In the genomic region with DNA sequence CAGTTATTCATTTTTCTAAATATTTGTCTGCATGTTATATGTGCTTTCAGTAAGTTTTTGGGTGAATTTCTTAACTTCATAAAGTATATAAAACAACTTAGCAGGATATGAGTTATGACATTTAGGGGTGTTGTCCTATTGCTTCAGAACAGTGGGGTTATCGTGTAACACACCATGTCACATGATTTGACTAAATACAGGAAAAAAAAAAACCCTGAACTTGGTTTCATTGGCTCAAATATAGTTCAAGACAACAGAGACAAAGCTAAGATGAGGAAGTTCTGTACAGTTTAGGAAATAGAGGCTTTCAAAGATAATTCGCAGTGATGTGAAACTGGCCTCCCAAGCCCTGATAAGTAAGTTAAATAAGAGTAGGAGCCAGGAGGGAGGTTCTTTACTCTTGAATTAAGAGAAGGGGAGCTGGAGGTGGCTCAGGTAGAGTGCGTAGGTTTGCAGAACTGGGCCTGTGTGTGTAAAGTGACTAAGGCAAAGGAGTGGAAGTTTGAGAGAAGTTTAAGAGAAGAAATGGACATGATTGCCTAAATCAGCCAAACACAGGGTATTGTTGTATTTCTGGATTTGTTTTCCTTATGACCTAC, we compare ENCODE assay signal across 1 cellular context.
TF ChIP-seq lines count a peak whose summit lies in the region.

No MANE protein-coding gene starts in this region.

TF ChIP-seq in K562, 482 proteins besides CTCF, POLR2A, EP300 and RAD21 (continued from another document and continues in another):
- TF ChIP-seq, protein P1, sequence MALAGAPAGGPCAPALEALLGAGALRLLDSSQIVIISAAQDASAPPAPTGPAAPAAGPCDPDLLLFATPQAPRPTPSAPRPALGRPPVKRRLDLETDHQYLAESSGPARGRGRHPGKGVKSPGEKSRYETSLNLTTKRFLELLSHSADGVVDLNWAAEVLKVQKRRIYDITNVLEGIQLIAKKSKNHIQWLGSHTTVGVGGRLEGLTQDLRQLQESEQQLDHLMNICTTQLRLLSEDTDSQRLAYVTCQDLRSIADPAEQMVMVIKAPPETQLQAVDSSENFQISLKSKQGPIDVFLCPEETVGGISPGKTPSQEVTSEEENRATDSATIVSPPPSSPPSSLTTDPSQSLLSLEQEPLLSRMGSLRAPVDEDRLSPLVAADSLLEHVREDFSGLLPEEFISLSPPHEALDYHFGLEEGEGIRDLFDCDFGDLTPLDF (CRISPR knock-in tag; IDR thresholded peaks at IDR 0.05): no peak
- TF ChIP-seq, protein P2, sequence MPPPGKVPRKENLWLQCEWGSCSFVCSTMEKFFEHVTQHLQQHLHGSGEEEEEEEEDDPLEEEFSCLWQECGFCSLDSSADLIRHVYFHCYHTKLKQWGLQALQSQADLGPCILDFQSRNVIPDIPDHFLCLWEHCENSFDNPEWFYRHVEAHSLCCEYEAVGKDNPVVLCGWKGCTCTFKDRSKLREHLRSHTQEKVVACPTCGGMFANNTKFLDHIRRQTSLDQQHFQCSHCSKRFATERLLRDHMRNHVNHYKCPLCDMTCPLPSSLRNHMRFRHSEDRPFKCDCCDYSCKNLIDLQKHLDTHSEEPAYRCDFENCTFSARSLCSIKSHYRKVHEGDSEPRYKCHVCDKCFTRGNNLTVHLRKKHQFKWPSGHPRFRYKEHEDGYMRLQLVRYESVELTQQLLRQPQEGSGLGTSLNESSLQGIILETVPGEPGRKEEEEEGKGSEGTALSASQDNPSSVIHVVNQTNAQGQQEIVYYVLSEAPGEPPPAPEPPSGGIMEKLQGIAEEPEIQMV (tag; conservative IDR thresholded peaks at IDR 0.05; ENCODE audit: low read depth): no peak
- TF ChIP-seq TRIM24 (IDR thresholded peaks at IDR 0.05): no peak
- TF ChIP-seq RBFOX2 (IDR thresholded peaks at IDR 0.05; ENCODE audit: low read depth, low read length): 0 out of 2 replicates have a peak, but pooled peaks have one; percentile 40
- TF ChIP-seq ZC3H11A (IDR thresholded peaks at IDR 0.05; ENCODE audit: low read depth, low read length): no peak
- TF ChIP-seq CSDE1 (IDR thresholded peaks at IDR 0.05): no peak
- no peak for TF ChIP-seq PTBP1 (IDR thresholded peaks at IDR 0.05; ENCODE audit: low read depth, low read length)
- TF ChIP-seq NR2C2 (CRISPR knock-in tag; IDR thresholded peaks at IDR 0.05): no peak
- TF ChIP-seq NR2C2 (tag; IDR thresholded peaks at IDR 0.05): peak; percentile 74; the same call in 1 of the 2 replicates
- no peak for TF ChIP-seq TAF15 (IDR thresholded peaks at IDR 0.05; ENCODE audit: low read depth, low read length)
- TF ChIP-seq, protein P3, sequence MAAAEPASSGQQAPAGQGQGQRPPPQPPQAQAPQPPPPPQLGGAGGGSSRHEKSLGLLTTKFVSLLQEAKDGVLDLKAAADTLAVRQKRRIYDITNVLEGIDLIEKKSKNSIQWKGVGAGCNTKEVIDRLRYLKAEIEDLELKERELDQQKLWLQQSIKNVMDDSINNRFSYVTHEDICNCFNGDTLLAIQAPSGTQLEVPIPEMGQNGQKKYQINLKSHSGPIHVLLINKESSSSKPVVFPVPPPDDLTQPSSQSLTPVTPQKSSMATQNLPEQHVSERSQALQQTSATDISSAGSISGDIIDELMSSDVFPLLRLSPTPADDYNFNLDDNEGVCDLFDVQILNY (CRISPR knock-in tag; IDR thresholded peaks at IDR 0.05): no peak
- TF ChIP-seq, protein P4, sequence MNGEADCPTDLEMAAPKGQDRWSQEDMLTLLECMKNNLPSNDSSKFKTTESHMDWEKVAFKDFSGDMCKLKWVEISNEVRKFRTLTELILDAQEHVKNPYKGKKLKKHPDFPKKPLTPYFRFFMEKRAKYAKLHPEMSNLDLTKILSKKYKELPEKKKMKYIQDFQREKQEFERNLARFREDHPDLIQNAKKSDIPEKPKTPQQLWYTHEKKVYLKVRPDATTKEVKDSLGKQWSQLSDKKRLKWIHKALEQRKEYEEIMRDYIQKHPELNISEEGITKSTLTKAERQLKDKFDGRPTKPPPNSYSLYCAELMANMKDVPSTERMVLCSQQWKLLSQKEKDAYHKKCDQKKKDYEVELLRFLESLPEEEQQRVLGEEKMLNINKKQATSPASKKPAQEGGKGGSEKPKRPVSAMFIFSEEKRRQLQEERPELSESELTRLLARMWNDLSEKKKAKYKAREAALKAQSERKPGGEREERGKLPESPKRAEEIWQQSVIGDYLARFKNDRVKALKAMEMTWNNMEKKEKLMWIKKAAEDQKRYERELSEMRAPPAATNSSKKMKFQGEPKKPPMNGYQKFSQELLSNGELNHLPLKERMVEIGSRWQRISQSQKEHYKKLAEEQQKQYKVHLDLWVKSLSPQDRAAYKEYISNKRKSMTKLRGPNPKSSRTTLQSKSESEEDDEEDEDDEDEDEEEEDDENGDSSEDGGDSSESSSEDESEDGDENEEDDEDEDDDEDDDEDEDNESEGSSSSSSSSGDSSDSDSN (IDR thresholded peaks at IDR 0.05; ENCODE audit: borderline replicate concordance in 1 of 2, low read depth in 2 of 2, low read length in 2 of 2): no peak
- no peak for TF ChIP-seq SMAD1 (IDR thresholded peaks at IDR 0.05; ENCODE audit: low read depth, low read length, partially characterized antibody)
- no peak for TF ChIP-seq RFX7 (CRISPR knock-in tag; IDR thresholded peaks at IDR 0.05)
- no peak for TF ChIP-seq MAZ (CRISPR knock-in tag; conservative IDR thresholded peaks at IDR 0.05 in 1 of 2, IDR thresholded peaks at IDR 0.05 in 1 of 2)
- no peak for TF ChIP-seq HLTF (IDR thresholded peaks at IDR 0.05)
- TF ChIP-seq, protein P5, sequence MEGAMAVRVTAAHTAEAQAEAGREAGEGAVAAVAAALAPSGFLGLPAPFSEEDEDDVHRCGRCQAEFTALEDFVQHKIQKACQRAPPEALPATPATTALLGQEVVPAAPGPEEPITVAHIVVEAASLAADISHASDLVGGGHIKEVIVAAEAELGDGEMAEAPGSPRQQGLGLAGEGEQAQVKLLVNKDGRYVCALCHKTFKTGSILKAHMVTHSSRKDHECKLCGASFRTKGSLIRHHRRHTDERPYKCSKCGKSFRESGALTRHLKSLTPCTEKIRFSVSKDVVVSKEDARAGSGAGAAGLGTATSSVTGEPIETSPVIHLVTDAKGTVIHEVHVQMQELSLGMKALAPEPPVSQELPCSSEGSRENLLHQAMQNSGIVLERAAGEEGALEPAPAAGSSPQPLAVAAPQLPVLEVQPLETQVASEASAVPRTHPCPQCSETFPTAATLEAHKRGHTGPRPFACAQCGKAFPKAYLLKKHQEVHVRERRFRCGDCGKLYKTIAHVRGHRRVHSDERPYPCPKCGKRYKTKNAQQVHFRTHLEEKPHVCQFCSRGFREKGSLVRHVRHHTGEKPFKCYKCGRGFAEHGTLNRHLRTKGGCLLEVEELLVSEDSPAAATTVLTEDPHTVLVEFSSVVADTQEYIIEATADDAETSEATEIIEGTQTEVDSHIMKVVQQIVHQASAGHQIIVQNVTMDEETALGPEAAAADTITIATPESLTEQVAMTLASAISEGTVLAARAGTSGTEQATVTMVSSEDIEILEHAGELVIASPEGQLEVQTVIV (CRISPR knock-in tag; IDR thresholded peaks at IDR 0.05; ENCODE audit: borderline replicate concordance): no peak
- no peak for TF ChIP-seq BMI1 (IDR thresholded peaks at IDR 0.05; ENCODE audit: low read length)
- TF ChIP-seq ZBED1 (IDR thresholded peaks at IDR 0.05): no peak
- no peak for TF ChIP-seq HNRNPK (IDR thresholded peaks at IDR 0.05; ENCODE audit: low read depth, low read length, poor library complexity, severe bottlenecking)
- TF ChIP-seq ZNF140 (CRISPR knock-in tag; IDR thresholded peaks at IDR 0.05): no peak
- TF ChIP-seq ADNP (tag; IDR thresholded peaks at IDR 0.05): no peak; the same call in 1 of the 2 replicates
- no peak for TF ChIP-seq SRSF1 (IDR thresholded peaks at IDR 0.05; ENCODE audit: low read depth, low read length)
- TF ChIP-seq, protein P6, sequence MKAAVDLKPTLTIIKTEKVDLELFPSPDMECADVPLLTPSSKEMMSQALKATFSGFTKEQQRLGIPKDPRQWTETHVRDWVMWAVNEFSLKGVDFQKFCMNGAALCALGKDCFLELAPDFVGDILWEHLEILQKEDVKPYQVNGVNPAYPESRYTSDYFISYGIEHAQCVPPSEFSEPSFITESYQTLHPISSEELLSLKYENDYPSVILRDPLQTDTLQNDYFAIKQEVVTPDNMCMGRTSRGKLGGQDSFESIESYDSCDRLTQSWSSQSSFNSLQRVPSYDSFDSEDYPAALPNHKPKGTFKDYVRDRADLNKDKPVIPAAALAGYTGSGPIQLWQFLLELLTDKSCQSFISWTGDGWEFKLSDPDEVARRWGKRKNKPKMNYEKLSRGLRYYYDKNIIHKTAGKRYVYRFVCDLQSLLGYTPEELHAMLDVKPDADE (conservative IDR thresholded peaks at IDR 0.05; ENCODE audit: control insufficient read depth, low read depth, low read length): no peak
- TF ChIP-seq, protein P7, sequence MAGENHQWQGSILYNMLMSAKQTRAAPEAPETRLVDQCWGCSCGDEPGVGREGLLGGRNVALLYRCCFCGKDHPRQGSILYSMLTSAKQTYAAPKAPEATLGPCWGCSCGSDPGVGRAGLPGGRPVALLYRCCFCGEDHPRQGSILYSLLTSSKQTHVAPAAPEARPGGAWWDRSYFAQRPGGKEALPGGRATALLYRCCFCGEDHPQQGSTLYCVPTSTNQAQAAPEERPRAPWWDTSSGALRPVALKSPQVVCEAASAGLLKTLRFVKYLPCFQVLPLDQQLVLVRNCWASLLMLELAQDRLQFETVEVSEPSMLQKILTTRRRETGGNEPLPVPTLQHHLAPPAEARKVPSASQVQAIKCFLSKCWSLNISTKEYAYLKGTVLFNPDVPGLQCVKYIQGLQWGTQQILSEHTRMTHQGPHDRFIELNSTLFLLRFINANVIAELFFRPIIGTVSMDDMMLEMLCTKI (IDR thresholded peaks at IDR 0.05; ENCODE audit: partially characterized antibody): no peak
- TF ChIP-seq NR2C1 (IDR thresholded peaks at IDR 0.05): 0 out of 2 replicates have a peak, but pooled peaks have one; percentile 17
- TF ChIP-seq NR2C1 (tag; IDR thresholded peaks at IDR 0.05): peak; percentile 17; the same call in 1 of the 2 replicates
- TF ChIP-seq DIDO1 (tag; IDR thresholded peaks at IDR 0.05; ENCODE audit: low read depth): no peak
- TF ChIP-seq TBP (optimal IDR thresholded peaks at IDR 0.05; ENCODE audit: low read depth, low read length): no peak
- no peak for TF ChIP-seq FOXJ3 (CRISPR knock-in tag; IDR thresholded peaks at IDR 0.05)
- no peak for TF ChIP-seq TEAD2 (tag; IDR thresholded peaks at IDR 0.05)
- TF ChIP-seq HDAC8 (tag; IDR thresholded peaks at IDR 0.05): no peak
- TF ChIP-seq EP400 (IDR thresholded peaks at IDR 0.05): no peak
- TF ChIP-seq, protein P8, sequence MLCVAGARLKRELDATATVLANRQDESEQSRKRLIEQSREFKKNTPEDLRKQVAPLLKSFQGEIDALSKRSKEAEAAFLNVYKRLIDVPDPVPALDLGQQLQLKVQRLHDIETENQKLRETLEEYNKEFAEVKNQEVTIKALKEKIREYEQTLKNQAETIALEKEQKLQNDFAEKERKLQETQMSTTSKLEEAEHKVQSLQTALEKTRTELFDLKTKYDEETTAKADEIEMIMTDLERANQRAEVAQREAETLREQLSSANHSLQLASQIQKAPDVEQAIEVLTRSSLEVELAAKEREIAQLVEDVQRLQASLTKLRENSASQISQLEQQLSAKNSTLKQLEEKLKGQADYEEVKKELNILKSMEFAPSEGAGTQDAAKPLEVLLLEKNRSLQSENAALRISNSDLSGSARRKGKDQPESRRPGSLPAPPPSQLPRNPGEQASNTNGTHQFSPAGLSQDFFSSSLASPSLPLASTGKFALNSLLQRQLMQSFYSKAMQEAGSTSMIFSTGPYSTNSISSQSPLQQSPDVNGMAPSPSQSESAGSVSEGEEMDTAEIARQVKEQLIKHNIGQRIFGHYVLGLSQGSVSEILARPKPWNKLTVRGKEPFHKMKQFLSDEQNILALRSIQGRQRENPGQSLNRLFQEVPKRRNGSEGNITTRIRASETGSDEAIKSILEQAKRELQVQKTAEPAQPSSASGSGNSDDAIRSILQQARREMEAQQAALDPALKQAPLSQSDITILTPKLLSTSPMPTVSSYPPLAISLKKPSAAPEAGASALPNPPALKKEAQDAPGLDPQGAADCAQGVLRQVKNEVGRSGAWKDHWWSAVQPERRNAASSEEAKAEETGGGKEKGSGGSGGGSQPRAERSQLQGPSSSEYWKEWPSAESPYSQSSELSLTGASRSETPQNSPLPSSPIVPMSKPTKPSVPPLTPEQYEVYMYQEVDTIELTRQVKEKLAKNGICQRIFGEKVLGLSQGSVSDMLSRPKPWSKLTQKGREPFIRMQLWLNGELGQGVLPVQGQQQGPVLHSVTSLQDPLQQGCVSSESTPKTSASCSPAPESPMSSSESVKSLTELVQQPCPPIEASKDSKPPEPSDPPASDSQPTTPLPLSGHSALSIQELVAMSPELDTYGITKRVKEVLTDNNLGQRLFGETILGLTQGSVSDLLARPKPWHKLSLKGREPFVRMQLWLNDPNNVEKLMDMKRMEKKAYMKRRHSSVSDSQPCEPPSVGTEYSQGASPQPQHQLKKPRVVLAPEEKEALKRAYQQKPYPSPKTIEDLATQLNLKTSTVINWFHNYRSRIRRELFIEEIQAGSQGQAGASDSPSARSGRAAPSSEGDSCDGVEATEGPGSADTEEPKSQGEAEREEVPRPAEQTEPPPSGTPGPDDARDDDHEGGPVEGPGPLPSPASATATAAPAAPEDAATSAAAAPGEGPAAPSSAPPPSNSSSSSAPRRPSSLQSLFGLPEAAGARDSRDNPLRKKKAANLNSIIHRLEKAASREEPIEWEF (CRISPR knock-in tag; IDR thresholded peaks at IDR 0.05): no peak
- TF ChIP-seq, protein P9, sequence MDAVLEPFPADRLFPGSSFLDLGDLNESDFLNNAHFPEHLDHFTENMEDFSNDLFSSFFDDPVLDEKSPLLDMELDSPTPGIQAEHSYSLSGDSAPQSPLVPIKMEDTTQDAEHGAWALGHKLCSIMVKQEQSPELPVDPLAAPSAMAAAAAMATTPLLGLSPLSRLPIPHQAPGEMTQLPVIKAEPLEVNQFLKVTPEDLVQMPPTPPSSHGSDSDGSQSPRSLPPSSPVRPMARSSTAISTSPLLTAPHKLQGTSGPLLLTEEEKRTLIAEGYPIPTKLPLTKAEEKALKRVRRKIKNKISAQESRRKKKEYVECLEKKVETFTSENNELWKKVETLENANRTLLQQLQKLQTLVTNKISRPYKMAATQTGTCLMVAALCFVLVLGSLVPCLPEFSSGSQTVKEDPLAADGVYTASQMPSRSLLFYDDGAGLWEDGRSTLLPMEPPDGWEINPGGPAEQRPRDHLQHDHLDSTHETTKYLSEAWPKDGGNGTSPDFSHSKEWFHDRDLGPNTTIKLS (IDR thresholded peaks at IDR 0.05; ENCODE audit: borderline replicate concordance, low read depth): no peak
- no peak for TF ChIP-seq KAT2B (IDR thresholded peaks at IDR 0.05; ENCODE audit: low read depth, low read length)
- TF ChIP-seq ZNF644 (tag; IDR thresholded peaks at IDR 0.05; ENCODE audit: low read depth): 0 out of 2 replicates have a peak, but pooled peaks have one; percentile 41
- no peak for TF ChIP-seq BCL6 (CRISPR knock-in tag; IDR thresholded peaks at IDR 0.05)
- no peak for TF ChIP-seq COPS2 (conservative IDR thresholded peaks at IDR 0.05)
- TF ChIP-seq, protein P10, sequence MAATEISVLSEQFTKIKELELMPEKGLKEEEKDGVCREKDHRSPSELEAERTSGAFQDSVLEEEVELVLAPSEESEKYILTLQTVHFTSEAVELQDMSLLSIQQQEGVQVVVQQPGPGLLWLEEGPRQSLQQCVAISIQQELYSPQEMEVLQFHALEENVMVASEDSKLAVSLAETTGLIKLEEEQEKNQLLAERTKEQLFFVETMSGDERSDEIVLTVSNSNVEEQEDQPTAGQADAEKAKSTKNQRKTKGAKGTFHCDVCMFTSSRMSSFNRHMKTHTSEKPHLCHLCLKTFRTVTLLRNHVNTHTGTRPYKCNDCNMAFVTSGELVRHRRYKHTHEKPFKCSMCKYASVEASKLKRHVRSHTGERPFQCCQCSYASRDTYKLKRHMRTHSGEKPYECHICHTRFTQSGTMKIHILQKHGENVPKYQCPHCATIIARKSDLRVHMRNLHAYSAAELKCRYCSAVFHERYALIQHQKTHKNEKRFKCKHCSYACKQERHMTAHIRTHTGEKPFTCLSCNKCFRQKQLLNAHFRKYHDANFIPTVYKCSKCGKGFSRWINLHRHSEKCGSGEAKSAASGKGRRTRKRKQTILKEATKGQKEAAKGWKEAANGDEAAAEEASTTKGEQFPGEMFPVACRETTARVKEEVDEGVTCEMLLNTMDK (IDR thresholded peaks at IDR 0.05; ENCODE audit: borderline replicate concordance, insufficient read depth, low read depth, low read length, poor library complexity, severe bottlenecking): no peak
